In the genomic region with DNA sequence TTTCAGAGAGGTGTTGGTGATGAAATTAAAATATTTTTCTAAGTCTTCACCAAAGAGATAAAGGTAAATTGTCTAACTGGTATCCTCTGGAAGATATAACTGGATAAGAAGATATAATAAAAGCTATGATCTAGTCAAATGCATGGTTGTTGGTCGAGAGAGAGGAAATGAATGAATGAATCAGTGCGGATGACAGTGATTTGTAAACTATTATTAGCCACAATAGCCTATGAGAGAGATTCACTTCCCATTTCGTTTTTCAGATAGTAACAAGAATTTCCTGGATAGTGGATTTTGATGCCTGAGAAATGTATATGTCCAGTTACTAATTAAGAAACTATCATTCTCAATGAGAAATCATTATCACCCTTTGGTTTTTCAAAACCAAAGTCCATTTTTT, we compare ENCODE assay signal across 14 cellular contexts.
"Had no signal": no experiment of that assay in that cellular context is flagged by ENCODE, and none has a peak within 500 bp of the region (broad histone marks: within the 10 kb centered on the region; RNA-seq: fewer than 3 reads in every experiment).

No MANE protein-coding gene starts in this region.

- DNase-seq: activated T-cell treated with anti-CD3 and anti-CD28 coated beads, Interleukin-2, amount 50 U/mL, for 1 hour; central memory CD4-positive, alpha-beta T cell; endodermal cell; foreskin fibroblast; left lung; mammary epithelial cell; ovary; spleen; stimulated activated CD4-positive, alpha-beta T cell treated with anti-CD3 and anti-CD28 coated beads, Interleukin-4, amount 100 ng/mL, for 24 hours; stimulated activated naive CD4-positive, alpha-beta T cell treated with Interleukin-2 at 50 U/mL for 16 hours; T-helper 9 cell had no signal

- H3K4me3 ChIP-seq: left lung, ovary, prostate gland, right atrium auricular region, spleen, thoracic aorta had no signal
